In the genomic region with DNA sequence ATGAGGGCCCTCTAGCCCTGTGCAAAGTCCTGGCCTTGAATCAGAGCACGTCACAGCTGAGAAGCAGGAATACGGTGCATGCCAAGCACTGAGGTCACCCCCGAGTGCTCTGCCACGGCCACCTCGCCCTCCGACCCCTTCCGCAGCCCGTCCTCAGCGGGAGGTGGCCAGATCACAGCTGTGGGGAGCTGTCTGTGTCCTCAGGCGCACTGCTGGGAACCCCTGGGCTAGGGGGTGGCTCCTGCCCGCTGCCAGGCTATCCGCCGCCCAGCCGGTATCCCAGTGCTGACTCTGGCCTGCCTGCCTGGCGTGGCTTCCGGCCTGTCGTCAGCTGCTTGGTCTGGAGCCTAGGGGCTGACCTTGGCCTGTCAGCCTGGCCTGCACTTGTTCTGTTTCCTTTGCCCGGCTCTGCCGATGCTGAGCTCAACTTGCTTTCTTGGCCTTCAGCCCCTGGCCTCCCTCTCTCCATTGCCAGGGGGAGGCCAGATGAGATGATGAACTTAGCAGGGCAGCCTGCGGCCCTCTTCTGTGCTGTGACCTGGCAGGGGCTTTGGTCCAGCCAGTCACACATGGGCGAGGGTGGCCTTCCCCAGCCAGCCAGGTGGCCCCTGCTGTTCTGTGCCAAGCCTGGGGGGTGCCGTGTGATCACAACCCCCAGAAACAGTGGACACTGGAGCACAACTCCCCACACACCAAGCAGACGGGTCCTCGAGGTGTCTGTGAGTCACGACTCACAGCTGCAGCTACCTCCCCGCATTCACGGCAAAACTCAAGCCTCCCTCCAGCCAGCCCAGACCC, we compare ENCODE assay signal across 11 cellular contexts.
DNase-seq lines count a peak whose midpoint lies in the region; ATAC-seq lines count a peak whose summit lies in the region.
"Had no signal": no experiment of that assay in that cellular context is flagged by ENCODE, and none has a peak within 500 bp of the region (broad histone marks: within the 10 kb centered on the region; RNA-seq: fewer than 3 reads in every experiment).

No MANE protein-coding gene starts in this region.

- intact Hi-C loops in left colon (cut with DNase I, micrococcal nuclease): no loop called here

- peaks cover 30% of the 10 kb centered on the region for H3K36me3 Mint-ChIP-seq in stimulated activated effector memory CD8-positive, alpha-beta T cell treated with anti-CD3 and anti-CD28 coated beads, Interleukin-12 subunit alpha, Interleukin-12 subunit beta, amount 100 ng/mL, for 72 hours
- H3K36me3 Mint-ChIP-seq: activated naive CD4-positive, alpha-beta T cell treated with anti-CD3 and anti-CD28 coated beads, Interleukin-2, amount 50 U/mL, for 72 hours had no signal

- ATAC-seq in left colon (peak; percentile 22), GM19324 (IDR thresholded peaks at IDR 0.05; ENCODE audit: low FRiP score, unreplicated experiment) (no peak)
- no peak for ATAC-seq in stimulated activated effector memory CD8-positive, alpha-beta T cell treated with anti-CD3 and anti-CD28 coated beads, Interleukin-12 subunit alpha, Interleukin-12 subunit beta, amount 100 ng/mL, for 72 hours
- ATAC-seq: activated naive CD4-positive, alpha-beta T cell treated with anti-CD3 and anti-CD28 coated beads, Interleukin-2, amount 50 U/mL, for 72 hours had no signal

- peaks cover 21% of the 10 kb centered on the region for H3K4me1 Mint-ChIP-seq in stimulated activated effector memory CD8-positive, alpha-beta T cell treated with anti-CD3 and anti-CD28 coated beads, Interleukin-12 subunit alpha, Interleukin-12 subunit beta, amount 100 ng/mL, for 72 hours

- DNase-seq in C1 segment of cervical spinal cord (lab: John Stamatoyannopoulos, UW): peak in 12 of 14 donors; percentile 14 to 93 (median 59)
- DNase-seq in dermis blood vessel endothelial cell: peak; percentile 16
- DNase-seq in left colon: no peak
- DNase-seq in putamen (ENCODE audit: low spot score): peak; percentile 58
- DNase-seq in NCI-H2227 (lab: John Stamatoyannopoulos, UW; ENCODE audit: unreplicated experiment): no peak
- no peak for DNase-seq in NCI-H69 (lab: John Stamatoyannopoulos, UW)
- DNase-seq in stimulated activated effector memory CD8-positive, alpha-beta T cell treated with anti-CD3 and anti-CD28 coated beads, Interleukin-12 subunit alpha, Interleukin-12 subunit beta, amount 100 ng/mL, for 72 hours (ENCODE audit: low spot score in 2 of 2): no peak
- DNase-seq: activated CD4-positive, alpha-beta T cell treated with anti-CD3 and anti-CD28 coated beads, Interleukin-2, amount 50 U/mL, for 4 hours had no signal

- H3K27ac Mint-ChIP-seq in stimulated activated effector memory CD8-positive, alpha-beta T cell treated with anti-CD3 and anti-CD28 coated beads, Interleukin-12 subunit alpha, Interleukin-12 subunit beta, amount 100 ng/mL, for 72 hours: no peak overlapping the region
- H3K27ac Mint-ChIP-seq: activated naive CD4-positive, alpha-beta T cell treated with anti-CD3 and anti-CD28 coated beads, Interleukin-2, amount 50 U/mL, for 72 hours; stimulated activated naive CD8-positive, alpha-beta T cell treated with anti-CD3 and anti-CD28 coated beads, Interleukin-15, Interleukin-2, amounts not matched to agents 100 ng/mL and 50 ng/mL, for 24 hours had no signal

- no peaks in the 10 kb centered on the region for H3K9me3 Mint-ChIP-seq in stimulated activated effector memory CD8-positive, alpha-beta T cell treated with anti-CD3 and anti-CD28 coated beads, Interleukin-12 subunit alpha, Interleukin-12 subunit beta, amount 100 ng/mL, for 72 hours
- H3K9me3 Mint-ChIP-seq: activated naive CD4-positive, alpha-beta T cell treated with anti-CD3 and anti-CD28 coated beads, Interleukin-2, amount 50 U/mL, for 72 hours had no signal

- no peak overlapping the region for H3K4me3 Mint-ChIP-seq in stimulated activated effector memory CD8-positive, alpha-beta T cell treated with anti-CD3 and anti-CD28 coated beads, Interleukin-12 subunit alpha, Interleukin-12 subunit beta, amount 100 ng/mL, for 72 hours
- H3K4me3 Mint-ChIP-seq: stimulated activated naive CD8-positive, alpha-beta T cell treated with anti-CD3 and anti-CD28 coated beads, Interleukin-15, Interleukin-2, amounts not matched to agents 100 ng/mL and 50 ng/mL, for 24 hours had no signal

Comparison
In these comparisons a context has a peak if more than half of its experiments do, and no peak if none do; other contexts are left out.
1. DNase-seq: peak in C1 segment of cervical spinal cord (12 of 14), dermis blood vessel endothelial cell (single experiment) and putamen (single experiment); none in left colon (0 of 2), NCI-H2227 (single experiment), NCI-H69 (single experiment) and stimulated activated effector memory CD8-positive, alpha-beta T cell treated with anti-CD3 and anti-CD28 coated beads, Interleukin-12 subunit alpha, Interleukin-12 subunit beta, amount 100 ng/mL, for 72 hours (0 of 2).